11 cellular contexts compared by ENCODE assay signal in the genomic region with DNA sequence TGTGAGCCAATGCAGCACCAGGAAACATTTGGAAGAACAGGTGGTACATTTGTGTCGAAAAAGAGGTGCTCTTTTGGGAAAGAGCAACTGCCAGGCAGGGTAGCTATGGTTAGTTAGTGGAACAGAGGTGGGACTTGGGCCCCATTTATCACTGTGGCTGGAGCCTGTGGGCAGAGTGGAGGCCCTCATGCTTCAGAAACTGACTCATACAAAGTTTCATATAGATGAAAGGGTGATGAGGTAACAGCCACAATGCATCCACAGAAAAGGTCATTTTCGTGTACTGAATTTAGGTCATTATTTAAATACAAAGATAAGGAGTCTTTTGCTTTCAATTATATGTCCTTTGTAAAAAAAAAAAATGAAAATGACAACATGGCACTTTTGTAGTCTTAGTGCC.
DNase-seq lines count a peak whose midpoint lies in the region; ATAC-seq and TF ChIP-seq lines count a peak whose summit lies in the region.
"Had no signal": no experiment of that assay in that cellular context is flagged by ENCODE, and none has a peak within 500 bp of the region (broad histone marks: within the 10 kb centered on the region; RNA-seq: fewer than 3 reads in every experiment).

No MANE protein-coding gene starts in this region.

- H3K4me3 ChIP-seq in mesendoderm (ENCODE audit: low read length): no peak overlapping the region

- no peaks in the 10 kb centered on the region for H3K9me3 Mint-ChIP-seq in activated T-cell treated with anti-CD3 and anti-CD28 coated beads, Interleukin-2, amount 50 U/mL, for 4 hours
- H3K9me3 Mint-ChIP-seq in progenitor cell of endocrine pancreas (ENCODE audit: low read depth): no peaks in the 10 kb centered on the region

- H3K56ac ChIP-seq in mesendoderm (ENCODE audit: low read length): no peak overlapping the region

- H3K18ac ChIP-seq in mesendoderm (ENCODE audit: low read length): no peak overlapping the region

- no peak overlapping the region for H2BK5ac ChIP-seq in mesendoderm (ENCODE audit: low read length)

- no peak overlapping the region for H3K23ac ChIP-seq in mesendoderm (ENCODE audit: low read length)

- peak; percentile 92 for ATAC-seq in HG02678 (IDR thresholded peaks at IDR 0.05; ENCODE audit: unreplicated experiment)
- no peak for ATAC-seq in activated T-cell treated with anti-CD3 and anti-CD28 coated beads, Interleukin-2, amount 50 U/mL, for 4 hours
- ATAC-seq: sciatic nerve; stimulated activated memory B cell treated with anti-CD40 and anti-IgM and Interleukin-4, amounts not matched to agents 10 μg/mL and 1 μg/mL and 100 μg/mL, for 72 hours had no signal

- no peaks in the 10 kb centered on the region for H3K27me3 Mint-ChIP-seq in activated T-cell treated with anti-CD3 and anti-CD28 coated beads, Interleukin-2, amount 50 U/mL, for 4 hours (ENCODE audit: low read depth)
- peaks cover 24% of the 10 kb centered on the region for H3K27me3 Mint-ChIP-seq in progenitor cell of endocrine pancreas
- H3K27me3 Mint-ChIP-seq: stimulated activated memory B cell treated with anti-CD40 and anti-IgM and Interleukin-4, amounts not matched to agents 10 μg/mL and 1 μg/mL and 100 μg/mL, for 72 hours had no signal

- no peak overlapping the region for H4K5ac ChIP-seq in mesendoderm (ENCODE audit: low read length)

- no peaks in the 10 kb centered on the region for H3K36me3 Mint-ChIP-seq in activated T-cell treated with anti-CD3 and anti-CD28 coated beads, Interleukin-2, amount 50 U/mL, for 4 hours (ENCODE audit: insufficient read depth)
- H3K36me3 Mint-ChIP-seq in progenitor cell of endocrine pancreas (ENCODE audit: insufficient read depth): no peaks in the 10 kb centered on the region
- H3K36me3 Mint-ChIP-seq: stimulated activated memory B cell treated with anti-CD40 and anti-IgM and Interleukin-4, amounts not matched to agents 10 μg/mL and 1 μg/mL and 100 μg/mL, for 72 hours had no signal

- H3K4me1 ChIP-seq in mesendoderm (ENCODE audit: control insufficient read depth, low read depth, low read length): peaks cover 4% of the 10 kb centered on the region

- H3K27ac Mint-ChIP-seq in progenitor cell of endocrine pancreas: no peak overlapping the region
- H3K27ac Mint-ChIP-seq: stimulated activated memory B cell treated with anti-CD40 and anti-IgM and Interleukin-4, amounts not matched to agents 10 μg/mL and 1 μg/mL and 100 μg/mL, for 72 hours had no signal

- no peak overlapping the region for H3K27ac ChIP-seq in mesendoderm (ENCODE audit: low read depth, low read length)

- no peaks in the 10 kb centered on the region for H3K79me2 ChIP-seq in mesendoderm (ENCODE audit: control insufficient read depth, insufficient read depth, low read length)

- no peak for TF ChIP-seq CTCF in progenitor cell of endocrine pancreas (IDR thresholded peaks at IDR 0.05; ENCODE audit: unreplicated experiment)

- no peaks in the 10 kb centered on the region for H3K4me1 Mint-ChIP-seq in activated T-cell treated with anti-CD3 and anti-CD28 coated beads, Interleukin-2, amount 50 U/mL, for 4 hours (ENCODE audit: low read depth)
- H3K4me1 Mint-ChIP-seq in progenitor cell of endocrine pancreas (ENCODE audit: low read depth): peaks cover 14% of the 10 kb centered on the region
- H3K4me1 Mint-ChIP-seq: stimulated activated memory B cell treated with anti-CD40 and anti-IgM and Interleukin-4, amounts not matched to agents 10 μg/mL and 1 μg/mL and 100 μg/mL, for 72 hours had no signal

- no peak overlapping the region for H3K4me2 ChIP-seq in mesendoderm (ENCODE audit: low read length)

- no peaks in the 10 kb centered on the region for H3K79me1 ChIP-seq in mesendoderm (ENCODE audit: low read length)

- no CpG with 5 or more reads among the region's 2 CpGs for WGBS in mesendoderm (ENCODE audit: extremely low coverage, insufficient coverage, low lambda C conversion rate)

- H3K27me3 ChIP-seq in mesendoderm (ENCODE audit: insufficient read depth, low read length, poor library complexity): no peaks in the 10 kb centered on the region

- no peak overlapping the region for H4K8ac ChIP-seq in mesendoderm (ENCODE audit: low read depth, low read length)

- H3K4ac ChIP-seq in mesendoderm (ENCODE audit: low read depth, low read length): no peak overlapping the region

- no peaks in the 10 kb centered on the region for H3K36me3 ChIP-seq in mesendoderm (ENCODE audit: control insufficient read depth, insufficient read depth, low read length)

- H3K4me3 Mint-ChIP-seq in activated T-cell treated with anti-CD3 and anti-CD28 coated beads, Interleukin-2, amount 50 U/mL, for 4 hours: no peak overlapping the region
- no peak overlapping the region for H3K4me3 Mint-ChIP-seq in progenitor cell of endocrine pancreas (ENCODE audit: low read depth)
- H3K4me3 Mint-ChIP-seq: stimulated activated memory B cell treated with anti-CD40 and anti-IgM and Interleukin-4, amounts not matched to agents 10 μg/mL and 1 μg/mL and 100 μg/mL, for 72 hours had no signal

- H3K9ac ChIP-seq in mesendoderm (ENCODE audit: low read length): no peak overlapping the region

- DNase-seq in NCI-H1105 treated with DMSO at 0.1 percent for 48 hours (lab: John Stamatoyannopoulos, UW) (peak; percentile 87), NCI-H1105 (lab: John Stamatoyannopoulos, UW) (no peak), HPDE6-E6E7 (ENCODE audit: extremely low spot score) (peak; percentile 1), mesendoderm (peak; percentile 20), SHP77 (lab: John Stamatoyannopoulos, UW) (no peak), progenitor cell of endocrine pancreas (ENCODE audit: low spot score, unreplicated experiment) (no peak)
- no peak for DNase-seq in activated T-cell treated with anti-CD3 and anti-CD28 coated beads, Interleukin-2, amount 50 U/mL, for 4 hours
- DNase-seq: KBM-7 had no signal

- H2BK120ac ChIP-seq in mesendoderm (ENCODE audit: low read depth, low read length): no peak overlapping the region

- H2AK5ac ChIP-seq in mesendoderm (ENCODE audit: low read length): no peak overlapping the region

- no peak overlapping the region for H2BK15ac ChIP-seq in mesendoderm (replicated peaks; ENCODE audit: low read depth)

Comparison
In these comparisons a context has a peak if more than half of its experiments do, and no peak if none do; other contexts are left out.
1. DNase-seq: peak in NCI-H1105 treated with DMSO at 0.1 percent for 48 hours (single experiment), HPDE6-E6E7 (single experiment) and mesendoderm (single experiment); none in NCI-H1105 (single experiment), activated T-cell treated with anti-CD3 and anti-CD28 coated beads, Interleukin-2, amount 50 U/mL, for 4 hours (single experiment), SHP77 (0 of 2) and progenitor cell of endocrine pancreas (single experiment).